ENCODE assay signal across 15 cellular contexts in the genomic region with DNA sequence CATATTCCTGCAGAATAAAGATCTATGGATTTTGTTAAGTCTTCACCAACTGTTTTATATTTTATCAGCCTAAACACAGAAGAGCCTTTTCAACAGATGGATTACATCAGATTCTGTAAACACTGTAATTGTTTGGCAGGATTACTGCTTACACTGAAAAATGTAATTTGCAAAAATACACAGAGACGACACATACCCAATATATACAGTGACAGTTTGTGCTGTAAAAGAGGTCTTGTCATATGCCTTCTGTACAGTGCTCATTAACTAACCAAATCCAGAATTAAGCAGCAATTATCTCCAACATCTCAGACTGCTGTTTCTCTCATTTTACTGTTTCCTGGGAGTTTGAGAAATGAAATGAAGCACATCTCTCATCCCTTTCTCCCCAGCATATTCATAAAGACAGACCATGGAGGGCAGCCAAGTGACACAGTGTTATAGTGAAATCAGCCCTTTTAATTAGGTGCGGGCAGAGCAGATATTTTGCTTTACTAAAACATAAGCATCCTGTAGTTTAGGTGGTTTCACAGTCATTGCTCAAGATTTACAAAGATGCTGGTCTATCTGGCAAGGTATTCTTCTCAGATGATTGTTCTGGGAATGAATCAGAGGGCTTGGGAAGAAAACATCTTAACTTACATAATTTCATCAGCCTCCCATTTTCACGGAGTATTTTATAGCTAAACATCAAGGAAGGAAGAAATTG.
DNase-seq lines count a peak whose midpoint lies in the region; ATAC-seq and TF ChIP-seq lines count a peak whose summit lies in the region.
"Had no signal": no experiment of that assay in that cellular context is flagged by ENCODE, and none has a peak within 500 bp of the region (broad histone marks: within the 10 kb centered on the region; RNA-seq: fewer than 3 reads in every experiment).

No MANE protein-coding gene starts in this region.

- TF ChIP-seq CTCF in MCF 10A (IDR thresholded peaks at IDR 0.05; ENCODE audit: unreplicated experiment) (no peak), breast epithelium (IDR thresholded peaks at IDR 0.05) (no peak), gastroesophageal sphincter (IDR thresholded peaks at IDR 0.05) (no peak), WTC11 (IDR thresholded peaks at IDR 0.05) (no peak)

- H3K4me1 ChIP-seq in breast epithelium: no peaks in the 10 kb centered on the region
- peaks cover 8% of the 10 kb centered on the region for H3K4me1 ChIP-seq in adipocyte (ENCODE audit: control insufficient read depth, insufficient read depth, low read length)
- peaks cover 0 to 16% (median 0%) of the 10 kb centered on the region in 3 donors for H3K4me1 ChIP-seq in gastroesophageal sphincter
- H3K4me1 ChIP-seq: SJCRH30 had no signal

- H3K4me3 Mint-ChIP-seq in MCF 10A (ENCODE audit: unreplicated experiment) (no peak overlapping the region), WTC11 (no peak overlapping the region)
- H3K4me3 Mint-ChIP-seq: memory B cell had no signal

- H3K9me3 Mint-ChIP-seq in MCF 10A (ENCODE audit: unreplicated experiment) (no peaks in the 10 kb centered on the region), WTC11 (no peaks in the 10 kb centered on the region)
- H3K9me3 Mint-ChIP-seq: memory B cell had no signal

- H3K4me3 ChIP-seq in breast epithelium (no peak overlapping the region), adipocyte (ENCODE audit: low read length) (no peak overlapping the region), gastroesophageal sphincter (no peak overlapping the region)
- H3K4me3 ChIP-seq: SJCRH30 had no signal

- POLR2A ChIA-PET in MCF 10A (lab: Yijun Ruan, JAX) (no interaction called here), WTC11 (lab: Charles Lee) (no interaction called here)

- H3K4me1 Mint-ChIP-seq in MCF 10A (ENCODE audit: insufficient read depth, unreplicated experiment) (peaks cover 7% of the 10 kb centered on the region), WTC11 (peaks cover 19% of the 10 kb centered on the region)
- H3K4me1 Mint-ChIP-seq: memory B cell had no signal

- intact Hi-C loops in MCF 10A (cut with micrococcal nuclease): no loop called here
- intact Hi-C loops in breast epithelium (cut with DNase I; ENCODE audit: low total_unique reads): no loop called here

- DNase-seq in MCF 10A (ENCODE audit: unreplicated experiment) (peak; percentile 42), breast epithelium (ENCODE audit: low spot score in 2 of 2) (no peak), adipocyte (ENCODE audit: low read depth) (peak; percentile 81), WTC11 (ENCODE audit: low spot score) (no peak), T1000 (lab: John Stamatoyannopoulos, UW) (no peak)
- DNase-seq: activated CD8-positive, alpha-beta memory T cell treated with anti-CD3 and anti-CD28 coated beads for 24 hours; NCI-H1436 treated with DMSO at 0.1 percent for 48 hours; SJCRH30; stimulated activated CD4-positive, alpha-beta T cell treated with anti-CD3 and anti-CD28 coated beads, Interleukin-12 subunit alpha, Interleukin-12 subunit beta, amount 100 ng/mL, for 4 hours had no signal

- TF ChIP-seq POLR2A in breast epithelium (IDR thresholded peaks at IDR 0.05) (no peak), gastroesophageal sphincter (IDR thresholded peaks at IDR 0.05) (no peak)

- H3K36me3 Mint-ChIP-seq in MCF 10A (ENCODE audit: insufficient read depth, unreplicated experiment): no peaks in the 10 kb centered on the region
- no peaks in the 10 kb centered on the region for H3K36me3 Mint-ChIP-seq in WTC11
- H3K36me3 Mint-ChIP-seq: memory B cell had no signal

- H3K27me3 Mint-ChIP-seq in MCF 10A (ENCODE audit: insufficient read depth, unreplicated experiment): no peaks in the 10 kb centered on the region
- no peaks in the 10 kb centered on the region for H3K27me3 Mint-ChIP-seq in WTC11 (ENCODE audit: low read depth)

- WGBS in gastroesophageal sphincter (ENCODE audit: low coverage in 1 of 2), 2 donors: 13 to 15% methylated on average over 2 to 3 of the region's 3 CpGs

- peak overlapping the region; percentile 43 for H3K27ac Mint-ChIP-seq in MCF 10A (ENCODE audit: low read depth, unreplicated experiment)
- H3K27ac Mint-ChIP-seq in WTC11: no peak overlapping the region
- H3K27ac Mint-ChIP-seq: memory B cell had no signal

- TF ChIP-seq EP300 in gastroesophageal sphincter (IDR thresholded peaks at IDR 0.05): no peak

- H3K9ac ChIP-seq in adipocyte (ENCODE audit: low read length): peak overlapping the region; percentile 9

- CTCF ChIA-PET in MCF 10A (lab: Yijun Ruan, JAX) (interaction anchor here (0.6 kb wide), 1 partner anchor 549 kb away, joined by 5 read pairs; no protein-coding TSS in a partner anchor), WTC11 (lab: Charles Lee) (no interaction called here)

- H3K27ac ChIP-seq in breast epithelium: peak overlapping the region in 1 of 2 donors; percentile 25
- H3K27ac ChIP-seq in gastroesophageal sphincter: peak overlapping the region in 3 of 4 donors; percentile 35 to 66 (median 55)
- H3K27ac ChIP-seq: neutrophil, SJCRH30 had no signal

- H3K9me3 ChIP-seq in breast epithelium (no peaks in the 10 kb centered on the region), adipocyte (ENCODE audit: control insufficient read depth, low read length) (no peaks in the 10 kb centered on the region), gastroesophageal sphincter (no peaks in the 10 kb centered on the region)
- H3K9me3 ChIP-seq: neutrophil, SJCRH30 had no signal

- no TSS peak for BruUV-seq in MCF 10A (replicated peaks; lab: Mats Ljungman, UMichigan)

- H3K27me3 ChIP-seq in breast epithelium (no peaks in the 10 kb centered on the region), adipocyte (replicated peaks; ENCODE audit: control insufficient read depth, insufficient read depth, low read length) (no peaks in the 10 kb centered on the region), gastroesophageal sphincter (no peaks in the 10 kb centered on the region)
- H3K27me3 ChIP-seq: neutrophil, SJCRH30 had no signal

- no peak for ATAC-seq in gastroesophageal sphincter
- ATAC-seq in HG03469 (IDR thresholded peaks at IDR 0.05; ENCODE audit: unreplicated experiment): no peak
- no peak for ATAC-seq in WTC11
- no peak for ATAC-seq in HG02852 (IDR thresholded peaks at IDR 0.05; ENCODE audit: unreplicated experiment)
- ATAC-seq: esophagus mucosa had no signal

- no peaks in the 10 kb centered on the region for H3K36me3 ChIP-seq in breast epithelium
- no peaks in the 10 kb centered on the region for H3K36me3 ChIP-seq in adipocyte (ENCODE audit: control insufficient read depth, insufficient read depth, low read length, severe bottlenecking)
- no peaks in the 10 kb centered on the region for H3K36me3 ChIP-seq in gastroesophageal sphincter
- H3K36me3 ChIP-seq: neutrophil, SJCRH30 had no signal

TF ChIP-seq in WTC11, 78 proteins besides CTCF, POLR2A, EP300 and RAD21:
- TF ChIP-seq MXD4 (CRISPR knock-in tag; IDR thresholded peaks at IDR 0.05; ENCODE audit: borderline replicate concordance) (no peak), TEAD4 (CRISPR knock-in tag; IDR thresholded peaks at IDR 0.05) (no peak), ZNF232 (CRISPR knock-in tag; IDR thresholded peaks at IDR 0.05) (no peak), ATF2 (CRISPR knock-in tag; IDR thresholded peaks at IDR 0.05; ENCODE audit: borderline replicate concordance, low read depth) (no peak), ZNF138 (CRISPR knock-in tag; conservative IDR thresholded peaks at IDR 0.05) (no peak), TP53 (CRISPR knock-in tag; IDR thresholded peaks at IDR 0.05) (no peak), NFYB (CRISPR knock-in tag; conservative IDR thresholded peaks at IDR 0.05; ENCODE audit: low read depth) (no peak), GABPB1 (CRISPR knock-in tag; IDR thresholded peaks at IDR 0.05) (no peak), MYBL2 (CRISPR knock-in tag; IDR thresholded peaks at IDR 0.05) (no peak), ZNF416 (CRISPR knock-in tag; IDR thresholded peaks at IDR 0.05) (no peak), ELF4 (CRISPR knock-in tag; IDR thresholded peaks at IDR 0.05; ENCODE audit: low read depth) (no peak), STAT6 (CRISPR knock-in tag; conservative IDR thresholded peaks at IDR 0.05; ENCODE audit: low read depth) (no peak), ZNF423 (CRISPR knock-in tag; IDR thresholded peaks at IDR 0.05) (no peak)
- TF ChIP-seq, protein P1, sequence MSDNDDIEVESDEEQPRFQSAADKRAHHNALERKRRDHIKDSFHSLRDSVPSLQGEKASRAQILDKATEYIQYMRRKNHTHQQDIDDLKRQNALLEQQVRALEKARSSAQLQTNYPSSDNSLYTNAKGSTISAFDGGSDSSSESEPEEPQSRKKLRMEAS (CRISPR knock-in tag; IDR thresholded peaks at IDR 0.05): no peak

Comparison
In these comparisons a context has a peak if more than half of its experiments do, and no peak if none do; other contexts are left out.
1. DNase-seq: peak in MCF 10A (single experiment) and adipocyte (single experiment); none in breast epithelium (0 of 2), WTC11 (single experiment) and T1000 (single experiment).